In the genomic region with DNA sequence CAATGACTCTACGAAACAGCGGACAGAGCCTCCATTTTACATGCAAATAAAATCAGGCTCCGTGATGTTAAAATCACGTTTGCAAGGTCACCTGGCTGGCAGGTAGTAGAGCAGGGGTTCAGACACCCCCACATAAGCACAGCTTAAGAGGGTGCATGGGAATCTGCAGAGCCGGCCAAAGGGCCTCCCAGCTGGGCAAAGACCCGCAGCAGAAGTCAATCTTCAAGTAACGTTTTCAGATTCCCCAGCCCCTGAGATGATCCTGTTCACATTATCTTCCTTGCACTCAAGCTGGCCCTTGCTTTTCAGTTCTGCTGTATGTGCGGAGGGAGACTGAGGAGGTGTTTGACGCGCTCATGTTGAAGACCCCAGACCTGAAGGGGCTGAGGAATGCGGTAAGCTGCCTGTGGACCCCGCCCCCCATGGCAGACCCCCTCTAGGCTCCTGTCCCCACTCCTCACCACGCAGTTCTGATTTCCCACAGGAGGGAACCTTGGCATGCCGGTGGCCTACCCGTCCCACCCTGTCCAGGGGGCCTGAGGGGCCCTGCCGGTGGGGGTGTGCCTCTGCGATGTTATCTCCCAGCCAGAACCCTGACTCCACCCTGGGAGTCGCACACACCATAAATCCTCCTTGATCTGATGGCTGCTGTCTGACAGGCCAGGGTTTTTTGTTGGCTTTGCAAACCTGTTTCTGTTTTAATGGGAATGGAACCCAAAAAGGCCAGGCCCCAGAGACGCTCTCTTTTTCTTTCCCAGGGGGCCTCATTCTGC, we compare ENCODE assay signal across 1 cellular context.
TF ChIP-seq lines count a peak whose summit lies in the region.

No MANE protein-coding gene starts in this region.

TF ChIP-seq in K562, 482 proteins besides CTCF, POLR2A, EP300 and RAD21:
- TF ChIP-seq, protein P1, sequence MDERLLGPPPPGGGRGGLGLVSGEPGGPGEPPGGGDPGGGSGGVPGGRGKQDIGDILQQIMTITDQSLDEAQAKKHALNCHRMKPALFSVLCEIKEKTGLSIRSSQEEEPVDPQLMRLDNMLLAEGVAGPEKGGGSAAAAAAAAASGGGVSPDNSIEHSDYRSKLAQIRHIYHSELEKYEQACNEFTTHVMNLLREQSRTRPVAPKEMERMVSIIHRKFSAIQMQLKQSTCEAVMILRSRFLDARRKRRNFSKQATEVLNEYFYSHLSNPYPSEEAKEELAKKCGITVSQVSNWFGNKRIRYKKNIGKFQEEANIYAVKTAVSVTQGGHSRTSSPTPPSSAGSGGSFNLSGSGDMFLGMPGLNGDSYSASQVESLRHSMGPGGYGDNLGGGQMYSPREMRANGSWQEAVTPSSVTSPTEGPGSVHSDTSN (CRISPR knock-in tag; IDR thresholded peaks at IDR 0.05; ENCODE audit: low read depth), result no peak
- TF ChIP-seq, protein P1 (tag; conservative IDR thresholded peaks at IDR 0.05; ENCODE audit: low read depth), result peak; percentile 81
- TF ChIP-seq TRIM24 (IDR thresholded peaks at IDR 0.05), result no peak
- no peak for TF ChIP-seq MYBL2 (IDR thresholded peaks at IDR 0.05; ENCODE audit: low read depth)
- no peak for TF ChIP-seq MYBL2 (CRISPR knock-in tag; IDR thresholded peaks at IDR 0.05; ENCODE audit: borderline replicate concordance)
- TF ChIP-seq ZBTB7A (IDR thresholded peaks at IDR 0.05; ENCODE audit: borderline replicate concordance, control insufficient read depth, low read depth, low read length), result no peak
- TF ChIP-seq MEIS2 (IDR thresholded peaks at IDR 0.05; ENCODE audit: partially characterized antibody), result peak; percentile 86
- TF ChIP-seq, protein P2, sequence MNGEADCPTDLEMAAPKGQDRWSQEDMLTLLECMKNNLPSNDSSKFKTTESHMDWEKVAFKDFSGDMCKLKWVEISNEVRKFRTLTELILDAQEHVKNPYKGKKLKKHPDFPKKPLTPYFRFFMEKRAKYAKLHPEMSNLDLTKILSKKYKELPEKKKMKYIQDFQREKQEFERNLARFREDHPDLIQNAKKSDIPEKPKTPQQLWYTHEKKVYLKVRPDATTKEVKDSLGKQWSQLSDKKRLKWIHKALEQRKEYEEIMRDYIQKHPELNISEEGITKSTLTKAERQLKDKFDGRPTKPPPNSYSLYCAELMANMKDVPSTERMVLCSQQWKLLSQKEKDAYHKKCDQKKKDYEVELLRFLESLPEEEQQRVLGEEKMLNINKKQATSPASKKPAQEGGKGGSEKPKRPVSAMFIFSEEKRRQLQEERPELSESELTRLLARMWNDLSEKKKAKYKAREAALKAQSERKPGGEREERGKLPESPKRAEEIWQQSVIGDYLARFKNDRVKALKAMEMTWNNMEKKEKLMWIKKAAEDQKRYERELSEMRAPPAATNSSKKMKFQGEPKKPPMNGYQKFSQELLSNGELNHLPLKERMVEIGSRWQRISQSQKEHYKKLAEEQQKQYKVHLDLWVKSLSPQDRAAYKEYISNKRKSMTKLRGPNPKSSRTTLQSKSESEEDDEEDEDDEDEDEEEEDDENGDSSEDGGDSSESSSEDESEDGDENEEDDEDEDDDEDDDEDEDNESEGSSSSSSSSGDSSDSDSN (IDR thresholded peaks at IDR 0.05; ENCODE audit: borderline replicate concordance in 1 of 2, low read depth in 2 of 2, low read length in 2 of 2), result peak; percentile 90 to 97; a peak in 3 of 4 replicates
- TF ChIP-seq TBP (optimal IDR thresholded peaks at IDR 0.05; ENCODE audit: low read depth, low read length), result peak; percentile 58
- TF ChIP-seq, protein P3, sequence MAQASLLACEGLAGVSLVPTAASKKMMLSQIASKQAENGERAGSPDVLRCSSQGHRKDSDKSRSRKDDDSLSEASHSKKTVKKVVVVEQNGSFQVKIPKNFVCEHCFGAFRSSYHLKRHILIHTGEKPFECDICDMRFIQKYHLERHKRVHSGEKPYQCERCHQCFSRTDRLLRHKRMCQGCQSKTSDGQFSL (CRISPR knock-in tag; IDR thresholded peaks at IDR 0.05), result no peak
- TF ChIP-seq, protein P3 (tag; IDR thresholded peaks at IDR 0.05), result peak in 1 of 2 experiments; percentile 30; a peak in 1 of 4 replicates
- TF ChIP-seq, protein P4, sequence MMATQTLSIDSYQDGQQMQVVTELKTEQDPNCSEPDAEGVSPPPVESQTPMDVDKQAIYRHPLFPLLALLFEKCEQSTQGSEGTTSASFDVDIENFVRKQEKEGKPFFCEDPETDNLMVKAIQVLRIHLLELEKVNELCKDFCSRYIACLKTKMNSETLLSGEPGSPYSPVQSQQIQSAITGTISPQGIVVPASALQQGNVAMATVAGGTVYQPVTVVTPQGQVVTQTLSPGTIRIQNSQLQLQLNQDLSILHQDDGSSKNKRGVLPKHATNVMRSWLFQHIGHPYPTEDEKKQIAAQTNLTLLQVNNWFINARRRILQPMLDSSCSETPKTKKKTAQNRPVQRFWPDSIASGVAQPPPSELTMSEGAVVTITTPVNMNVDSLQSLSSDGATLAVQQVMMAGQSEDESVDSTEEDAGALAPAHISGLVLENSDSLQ (IDR thresholded peaks at IDR 0.05), result peak; percentile 80
